17 cellular contexts compared by ENCODE assay signal in genomic region chr1:16120940-16121410, GRCh38. TPM values are rescaled to one million over a fixed set of nuclear protein-coding genes. Genes with fewer than 3 reads are reported as not detected.
A peak's percentile ranks its signal among the peaks of the same experiment; 100 is the strongest.
DNase-seq lines count a peak whose midpoint lies in the region; ATAC-seq and TF ChIP-seq lines count a peak whose summit lies in the region.
"Had no signal": no experiment of that assay in that cellular context is flagged by ENCODE, and none has a peak within 500 bp of the region (broad histone marks: within the 10 kb centered on the region; RNA-seq: fewer than 3 reads in every experiment).

No MANE protein-coding gene starts in this region.

- TF ChIP-seq CTCF in SK-N-SH (IDR thresholded peaks at IDR 0.05) (no peak), stomach (IDR thresholded peaks at IDR 0.05) (no peak), colonic mucosa (IDR thresholded peaks at IDR 0.05) (no peak)
- no peak for TF ChIP-seq CTCF in activated CD8-positive, alpha-beta T cell treated with anti-CD3 and anti-CD28 coated beads for 36 hours (IDR thresholded peaks at IDR 0.05)

- CTCF ChIA-PET in SK-N-SH (lab: Yijun Ruan, JAX) = interaction anchor here (1.0 to 1.5 kb wide), 2 partner anchors 42 to 68 kb away, joined by 3 to 4 read pairs; no protein-coding TSS in a partner anchor
- CTCF ChIA-PET in activated CD8-positive, alpha-beta T cell treated with anti-CD3 and anti-CD28 coated beads for 36 hours (lab: Charles Lee) = interaction anchor here (0.7 to 3.8 kb wide), 4 partner anchors 39 to 123 kb away, joined by 3 to 16 read pairs (median 4); no protein-coding TSS in a partner anchor

- H3K27me3 ChIP-seq in SK-N-SH (ENCODE audit: insufficient read depth) (no peaks in the 10 kb centered on the region), stomach (no peaks in the 10 kb centered on the region), colonic mucosa (no peaks in the 10 kb centered on the region)

- WGBS in SK-N-SH (ENCODE audit: low lambda C conversion rate) = 79% methylated on average over 4 of the region's 4 CpGs
- 36 to 57% (median 49%) methylated on average over 4 of the region's 4 CpGs for WGBS in stomach, 5 donors

- no peak overlapping the region for H2AFZ ChIP-seq in SK-N-SH (ENCODE audit: low read depth)

- H3K9me3 Mint-ChIP-seq in activated CD8-positive, alpha-beta T cell treated with anti-CD3 and anti-CD28 coated beads for 36 hours = no peaks in the 10 kb centered on the region
- H3K9me3 Mint-ChIP-seq: activated naive CD8-positive, alpha-beta T cell treated with anti-CD3 and anti-CD28 coated beads, Interleukin-2, amount 50 U/mL, for 24 hours; dendritic cell treated with granulocyte-macrophage colony-stimulating factor and Interleukin-4, amounts not matched to agents 40 ng/mL and 50 ng/mL, for 4 days; stimulated activated effector memory CD8-positive, alpha-beta T cell treated with anti-CD3 and anti-CD28 coated beads, Interleukin-12 subunit alpha, Interleukin-12 subunit beta, amount 100 ng/mL, for 72 hours had no signal

- POLR2A ChIA-PET in SK-N-SH (lab: Yijun Ruan, JAX) = no interaction called here
- POLR2A ChIA-PET in activated CD8-positive, alpha-beta T cell treated with anti-CD3 and anti-CD28 coated beads for 36 hours (lab: Charles Lee) = interaction anchor here (1.6 kb wide), 1 partner anchor 9 kb away, joined by 4 read pairs; no protein-coding TSS in a partner anchor

- no peak overlapping the region for H3K4me2 ChIP-seq in SK-N-SH

- no peak for DNase-seq in SK-N-SH
- DNase-seq in NCI-H345 (lab: John Stamatoyannopoulos, UW) = peak; percentile 85
- DNase-seq in cerebellar cortex (ENCODE audit: low spot score) = peak; percentile 34
- peak; percentile 59 for DNase-seq in stomach
- DNase-seq in activated CD8-positive, alpha-beta T cell treated with anti-CD3 and anti-CD28 coated beads for 36 hours = no peak
- no peak for DNase-seq in EL
- no peak for DNase-seq in colonic mucosa
- DNase-seq: activated CD8-positive, alpha-beta memory T cell treated with anti-CD3 and anti-CD28 coated beads, Interleukin-2, amount 50 U/mL, for 48 hours; activated naive CD8-positive, alpha-beta T cell treated with anti-CD3 and anti-CD28 coated beads, Interleukin-2, amount 50 U/mL, for 24 hours; Kasumi-1; NCI-H526 treated with DMSO at 0.1 percent for 48 hours; SHP77 treated with DMSO at 0.1 percent for 48 hours; stimulated activated CD4-positive, alpha-beta T cell treated with anti-CD3 and anti-CD28 coated beads, Interleukin-2, amount 100 ng/mL, for 48 hours had no signal

- H3K9me2 ChIP-seq in SK-N-SH = no peaks in the 10 kb centered on the region

- no peak overlapping the region for H3K4me3 Mint-ChIP-seq in activated CD8-positive, alpha-beta T cell treated with anti-CD3 and anti-CD28 coated beads for 36 hours
- H3K4me3 Mint-ChIP-seq: activated naive CD8-positive, alpha-beta T cell treated with anti-CD3 and anti-CD28 coated beads, Interleukin-2, amount 50 U/mL, for 24 hours; dendritic cell treated with granulocyte-macrophage colony-stimulating factor and Interleukin-4, amounts not matched to agents 40 ng/mL and 50 ng/mL, for 4 days; stimulated activated effector memory CD8-positive, alpha-beta T cell treated with anti-CD3 and anti-CD28 coated beads, Interleukin-12 subunit alpha, Interleukin-12 subunit beta, amount 100 ng/mL, for 72 hours had no signal

- intact Hi-C loops in stomach (cut with DNase I; ENCODE audit: low total_unique reads) (no loop called here), colonic mucosa (cut with DNase I) (no loop called here)
- intact Hi-C loops in activated CD8-positive, alpha-beta T cell treated with anti-CD3 and anti-CD28 coated beads for 36 hours (cut with micrococcal nuclease) = no loop called here

- peaks cover 5% of the 10 kb centered on the region; the same call in 1 of the 2 replicates for H4K20me1 ChIP-seq in SK-N-SH (ENCODE audit: insufficient read depth)

- no peak overlapping the region for H3K27ac Mint-ChIP-seq in activated CD8-positive, alpha-beta T cell treated with anti-CD3 and anti-CD28 coated beads for 36 hours
- H3K27ac Mint-ChIP-seq: activated naive CD8-positive, alpha-beta T cell treated with anti-CD3 and anti-CD28 coated beads, Interleukin-2, amount 50 U/mL, for 24 hours; dendritic cell treated with granulocyte-macrophage colony-stimulating factor and Interleukin-4, amounts not matched to agents 40 ng/mL and 50 ng/mL, for 4 days; stimulated activated effector memory CD8-positive, alpha-beta T cell treated with anti-CD3 and anti-CD28 coated beads, Interleukin-12 subunit alpha, Interleukin-12 subunit beta, amount 100 ng/mL, for 72 hours had no signal

- H3K36me3 Mint-ChIP-seq in activated CD8-positive, alpha-beta T cell treated with anti-CD3 and anti-CD28 coated beads for 36 hours (ENCODE audit: low read depth) = no peaks in the 10 kb centered on the region

- H3K4me1 Mint-ChIP-seq in activated CD8-positive, alpha-beta T cell treated with anti-CD3 and anti-CD28 coated beads for 36 hours (ENCODE audit: low read depth) = peaks cover 11% of the 10 kb centered on the region

- no peaks in the 10 kb centered on the region for H3K27me3 Mint-ChIP-seq in activated CD8-positive, alpha-beta T cell treated with anti-CD3 and anti-CD28 coated beads for 36 hours

- H3K9ac ChIP-seq in SK-N-SH (no peak overlapping the region), colonic mucosa (ENCODE audit: low read depth in 2 of 2, low read length in 2 of 2) (no peak overlapping the region)

- peaks cover 32% of the 10 kb centered on the region for H3F3A ChIP-seq in SK-N-SH (replicated peaks; ENCODE audit: insufficient read depth)

- H3K4me3 ChIP-seq in SK-N-SH (ENCODE audit: low read depth in 2 of 2, low read length in 1 of 2) (no peak overlapping the region), stomach (no peak overlapping the region), colonic mucosa (no peak overlapping the region)

- TF ChIP-seq EP300 in SK-N-SH (IDR thresholded peaks at IDR 0.05; ENCODE audit: borderline replicate concordance in 1 of 2, low read depth in 1 of 2, low read length in 1 of 2) (no peak), stomach (IDR thresholded peaks at IDR 0.05) (no peak)

- peaks cover 0 to 10% of the 10 kb centered on the region in 2 experiments; a peak in 2 of 4 replicates for H3K4me1 ChIP-seq in SK-N-SH (ENCODE audit: control insufficient read depth in 1 of 2, insufficient read depth in 2 of 2, low read depth in 1 of 2, low read length in 1 of 2)
- peaks cover 9 to 36% (median 29%) of the 10 kb centered on the region in 4 donors for H3K4me1 ChIP-seq in stomach
- no peaks in the 10 kb centered on the region for H3K4me1 ChIP-seq in colonic mucosa

- no peak for TF ChIP-seq POLR2A in stomach (IDR thresholded peaks at IDR 0.05)

- H3K36me3 ChIP-seq in SK-N-SH (replicated peaks in 1 of 2; ENCODE audit: control insufficient read depth in 1 of 2, insufficient read depth in 2 of 2, low read length in 1 of 2) (peaks cover 12 to 28% of the 10 kb centered on the region in 2 experiments), stomach (peaks cover 7 to 30% (median 23%) of the 10 kb centered on the region in 4 donors), colonic mucosa (no peaks in the 10 kb centered on the region)

- H3K27ac ChIP-seq in SK-N-SH (ENCODE audit: low read depth in 2 of 2, low read length in 1 of 2) (no peak overlapping the region), stomach (peak overlapping the region in 3 of 5 donors; percentile 10 to 45 (median 41)), colonic mucosa (no peak overlapping the region)

- peak; percentile 9; the same call in 2 of the 3 replicates for ATAC-seq in SK-N-SH treated with all-trans-retinoic acid at 6 μM for 48 hours
- no peak for ATAC-seq in activated CD8-positive, alpha-beta T cell treated with anti-CD3 and anti-CD28 coated beads for 36 hours
- ATAC-seq: activated naive CD8-positive, alpha-beta T cell treated with anti-CD3 and anti-CD28 coated beads, Interleukin-2, amount 50 U/mL, for 24 hours; stimulated activated effector memory CD8-positive, alpha-beta T cell treated with anti-CD3 and anti-CD28 coated beads, Interleukin-12 subunit alpha, Interleukin-12 subunit beta, amount 100 ng/mL, for 72 hours had no signal

- no peaks in the 10 kb centered on the region for H3K79me2 ChIP-seq in SK-N-SH (ENCODE audit: insufficient read depth)

- no peaks in the 10 kb centered on the region for H3K9me3 ChIP-seq in SK-N-SH
- no peaks in the 10 kb centered on the region for H3K9me3 ChIP-seq in stomach
- no peaks in the 10 kb centered on the region for H3K9me3 ChIP-seq in colonic mucosa

- no peak for TF ChIP-seq RAD21 in SK-N-SH (IDR thresholded peaks at IDR 0.05; ENCODE audit: low read length)

TF ChIP-seq in SK-N-SH, 30 proteins besides CTCF, POLR2A, EP300 and RAD21 (continues in another document):
- TF ChIP-seq SIN3A (IDR thresholded peaks at IDR 0.05; ENCODE audit: borderline replicate concordance, low read depth, low read length) = no peak
- no peak for TF ChIP-seq MXI1 (IDR thresholded peaks at IDR 0.05; ENCODE audit: low read depth, low read length)
- no peak for TF ChIP-seq ELF1 (IDR thresholded peaks at IDR 0.05)

RNA-seq across cellular contexts. Expression of gene EPHA2, which starts 34.9 kb away (rescaled TPM):
- polyA plus RNA-seq in SK-N-SH (2012; rRNA removed) (82.2 and 126 TPM in 2 replicates), stomach (10 to 100 TPM in 2 of 3 donors, 1 to 10 TPM in 1; 4.6 to 30.4 (median 11.0) TPM)
- polyA plus RNA-seq in SK-N-SH (2012; cell fraction: cytosol; rRNA removed) = 47.2 and 71.1 TPM in 2 replicates
- polyA plus RNA-seq in SK-N-SH (2012; cell fraction: nucleus; rRNA removed) = 164 and 170 TPM in 2 replicates
- total RNA-seq in stomach (100 to 1,000 TPM in 1 of 5 donors, 10 to 100 TPM in 3, 1 to 10 TPM in 1; 6.7 to 200 (median 42.7) TPM), colonic mucosa (10 to 100 TPM; 15.7 to 40.8 TPM)
- total RNA-seq in activated CD8-positive, alpha-beta T cell treated with anti-CD3 and anti-CD28 coated beads for 36 hours = not detected

RNA-seq across cellular contexts. Expression of gene FAM131C, which starts 47.5 kb away (rescaled TPM):
- polyA plus RNA-seq in SK-N-SH (2012; rRNA removed) (0.97 and 1.6 TPM in 2 replicates), stomach (under 1 TPM in 2 of 3 donors, not detected in 1; 0.35 to 0.37 TPM)
- 0.71 and 1.2 TPM in 2 replicates for polyA plus RNA-seq in SK-N-SH (2012; cell fraction: cytosol; rRNA removed)
- polyA plus RNA-seq in SK-N-SH (2012; cell fraction: nucleus; rRNA removed) = 0.95 and 2.1 TPM in 2 replicates
- total RNA-seq in stomach (not detected), colonic mucosa (under 1 TPM in 1 of 2 donors, not detected in 1; 0.21 TPM)
- under 1 TPM; 0.70 to 0.87 TPM for total RNA-seq in activated CD8-positive, alpha-beta T cell treated with anti-CD3 and anti-CD28 coated beads for 36 hours
- total RNA-seq: urinary bladder had no signal

Comparison
In these comparisons a context has a peak if more than half of its experiments do, and no peak if none do; other contexts are left out.
1. DNase-seq: peak in NCI-H345 (single experiment), cerebellar cortex (single experiment) and stomach (single experiment); none in SK-N-SH (single experiment), activated CD8-positive, alpha-beta T cell treated with anti-CD3 and anti-CD28 coated beads for 36 hours (single experiment), EL (single experiment) and colonic mucosa (single experiment).
2. H3K27ac ChIP-seq: peak in stomach (3 of 5); none in SK-N-SH (0 of 2) and colonic mucosa (single experiment).
3. RNA of gene EPHA2, which starts 34.9 kb away (total RNA-seq): 6.7 to 200 TPM in stomach and 15.7 to 40.8 TPM in colonic mucosa; not detected in activated CD8-positive, alpha-beta T cell treated with anti-CD3 and anti-CD28 coated beads for 36 hours; every median in the first group is over 4 times any median in the second.